ENCODE assay signal across 15 cellular contexts in the genomic region with DNA sequence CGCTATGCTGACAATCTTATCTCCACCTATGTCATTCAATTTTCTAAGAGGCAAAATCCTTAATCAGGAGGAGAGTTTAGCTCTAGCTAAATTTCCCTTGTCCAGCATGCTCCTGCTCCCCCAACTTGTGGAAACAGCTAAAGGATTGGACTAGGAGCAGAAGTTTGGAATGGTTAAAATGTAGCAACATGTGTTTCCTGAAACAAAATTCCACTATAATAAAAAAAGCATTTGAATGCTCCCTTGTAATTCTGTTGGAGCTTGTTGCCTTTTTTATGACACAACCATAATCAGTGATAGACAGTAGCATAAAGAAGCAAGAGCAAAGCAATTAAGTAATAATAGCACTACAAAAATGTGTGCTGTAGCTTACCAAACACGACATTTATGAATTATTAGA. TPM values are rescaled to one million over a fixed set of nuclear protein-coding genes. Genes with fewer than 3 reads are reported as not detected.
DNase-seq lines count a peak whose midpoint lies in the region; ATAC-seq and TF ChIP-seq lines count a peak whose summit lies in the region.
"Had no signal": no experiment of that assay in that cellular context is flagged by ENCODE, and none has a peak within 500 bp of the region (broad histone marks: within the 10 kb centered on the region; RNA-seq: fewer than 3 reads in every experiment).

No MANE protein-coding gene starts in this region.

- no peaks in the 10 kb centered on the region for H3K27me3 Mint-ChIP-seq in activated CD8-positive, alpha-beta T cell treated with anti-CD3 and anti-CD28 coated beads, Interleukin-2, amount 10 ng/mL, durations not matched to agents 7 days and 5 days (ENCODE audit: low read depth)

- no peaks in the 10 kb centered on the region for H3K27me3 ChIP-seq in left ventricle myocardium inferior (ENCODE audit: low read depth)
- no peaks in the 10 kb centered on the region for H3K27me3 ChIP-seq in right atrium auricular region

- peaks cover 89% of the 10 kb centered on the region for H3K4me1 Mint-ChIP-seq in activated CD8-positive, alpha-beta T cell treated with anti-CD3 and anti-CD28 coated beads, Interleukin-2, amount 10 ng/mL, durations not matched to agents 7 days and 5 days (ENCODE audit: low read depth)

- no peaks in the 10 kb centered on the region for H3K36me3 ChIP-seq in left ventricle myocardium inferior
- no peaks in the 10 kb centered on the region for H3K36me3 ChIP-seq in right atrium auricular region

- POLR2A ChIA-PET in activated CD8-positive, alpha-beta T cell treated with anti-CD3 and anti-CD28 coated beads, Interleukin-2, amount 10 ng/mL, durations not matched to agents 7 days and 5 days (lab: Charles Lee) = interaction anchor here (1.0 to 1.3 kb wide), 3 partner anchors 35 to 140 kb away, joined by 3 to 5 read pairs (median 4); a partner anchor contains a TSS

- peaks cover 78% of the 10 kb centered on the region for H3K36me3 Mint-ChIP-seq in activated CD8-positive, alpha-beta T cell treated with anti-CD3 and anti-CD28 coated beads, Interleukin-2, amount 10 ng/mL, durations not matched to agents 7 days and 5 days (ENCODE audit: low read depth)

- H3K27ac Mint-ChIP-seq in activated CD8-positive, alpha-beta T cell treated with anti-CD3 and anti-CD28 coated beads, Interleukin-2, amount 10 ng/mL, durations not matched to agents 7 days and 5 days = peak overlapping the region; percentile 16

- H3K4me3 ChIP-seq in left ventricle myocardium inferior (no peak overlapping the region), right atrium auricular region (no peak overlapping the region)

- CTCF ChIA-PET in activated CD8-positive, alpha-beta T cell treated with anti-CD3 and anti-CD28 coated beads, Interleukin-2, amount 10 ng/mL, durations not matched to agents 7 days and 5 days (lab: Charles Lee) = interaction anchor here (0.8 to 3.7 kb wide), 6 partner anchors 10 to 205 kb away, joined by 3 to 11 read pairs (median 3); no protein-coding TSS in a partner anchor

- H3K27ac ChIP-seq in left ventricle myocardium inferior (replicated peaks) = peak overlapping the region; percentile 20
- no peak overlapping the region for H3K27ac ChIP-seq in right atrium auricular region

- intact Hi-C loops in left ventricle myocardium inferior (cut with micrococcal nuclease) = loop anchor here (10.0 kb wide), 1 partner anchor 142 kb away; a partner anchor contains a TSS

- no peaks in the 10 kb centered on the region for H3K9me3 Mint-ChIP-seq in activated CD8-positive, alpha-beta T cell treated with anti-CD3 and anti-CD28 coated beads, Interleukin-2, amount 10 ng/mL, durations not matched to agents 7 days and 5 days (ENCODE audit: insufficient read depth)
- H3K9me3 Mint-ChIP-seq: CD14-positive monocyte had no signal

- peak overlapping the region; percentile 94 for H3K4me3 Mint-ChIP-seq in activated CD8-positive, alpha-beta T cell treated with anti-CD3 and anti-CD28 coated beads, Interleukin-2, amount 10 ng/mL, durations not matched to agents 7 days and 5 days
- H3K4me3 Mint-ChIP-seq: CD14-positive monocyte had no signal

- H3K9me3 ChIP-seq in left ventricle myocardium inferior (replicated peaks) (no peaks in the 10 kb centered on the region), right atrium auricular region (no peaks in the 10 kb centered on the region)

- H3K4me1 ChIP-seq in left ventricle myocardium inferior (peaks cover 95% of the 10 kb centered on the region), right atrium auricular region (peaks cover 0 to 83% of the 10 kb centered on the region in 2 donors)

- DNase-seq in left ventricle myocardium inferior (no peak), right atrium auricular region (ENCODE audit: low spot score) (no peak), hepatic stellate cell (ENCODE audit: low spot score) (peak; percentile 13), HPDE6-E6E7 (ENCODE audit: extremely low spot score) (no peak), NCI-H1417 (lab: John Stamatoyannopoulos, UW) (no peak), epidermal melanocyte (ENCODE audit: insufficient read length, low spot score) (no peak)
- DNase-seq in activated CD8-positive, alpha-beta T cell treated with anti-CD3 and anti-CD28 coated beads, Interleukin-2, amount 10 ng/mL, durations not matched to agents 7 days and 5 days = no peak
- DNase-seq: activated CD4-positive, CD25-positive, alpha-beta regulatory T cell treated with anti-CD3 and anti-CD28 coated beads, Interleukin-2, amount 50 U/mL, for 72 hours; islet precursor cell; MM.1S; NCI-H524 treated with DMSO at 0.1 percent for 48 hours; SHP77 treated with DMSO at 0.1 percent for 48 hours; stimulated activated CD4-positive, alpha-beta T cell treated with anti-CD3 and anti-CD28 coated beads, Interleukin-2, amount 100 ng/mL, for 24 hours had no signal

- TF ChIP-seq CTCF in left ventricle myocardium inferior (IDR thresholded peaks at IDR 0.05; ENCODE audit: borderline replicate concordance) = no peak
- no peak for TF ChIP-seq CTCF in right atrium auricular region (IDR thresholded peaks at IDR 0.05)

- no peak for ATAC-seq in activated CD8-positive, alpha-beta T cell treated with anti-CD3 and anti-CD28 coated beads, Interleukin-2, amount 10 ng/mL, durations not matched to agents 7 days and 5 days
- ATAC-seq in HG03139 (IDR thresholded peaks at IDR 0.05; ENCODE audit: unreplicated experiment) = no peak

RNA-seq across cellular contexts. Expression of a gene that starts 6.9 kb away (rescaled TPM):
- total RNA-seq in left ventricle myocardium inferior (108 TPM), right atrium auricular region (10 to 100 TPM; 68.5 to 70.5 TPM)
- total RNA-seq in activated CD8-positive, alpha-beta T cell treated with anti-CD3 and anti-CD28 coated beads, Interleukin-2, amount 10 ng/mL, durations not matched to agents 7 days and 5 days = 100 to 1,000 TPM; 599 to 604 TPM
